Comparison of ENCODE assay signal across 24 cellular contexts in genomic region chr5:125244531-125244930, GRCh38.
"Had no signal": no experiment of that assay in that cellular context is flagged by ENCODE, and none has a peak within 500 bp of the region (broad histone marks: within the 10 kb centered on the region; RNA-seq: fewer than 3 reads in every experiment).

No MANE protein-coding gene starts in this region.

- H3K36me3 ChIP-seq: colonic mucosa, gastroesophageal sphincter, heart right ventricle had no signal

- H3K4me3 ChIP-seq: body of pancreas, colonic mucosa, gastroesophageal sphincter, heart right ventricle had no signal

- H3K9me3 ChIP-seq: body of pancreas, colonic mucosa, gastroesophageal sphincter had no signal

- H3K4me1 ChIP-seq: body of pancreas, colonic mucosa, gastroesophageal sphincter had no signal

- H3K27me3 ChIP-seq: body of pancreas, colonic mucosa, gastroesophageal sphincter, heart right ventricle had no signal

- DNase-seq: activated CD4-positive, alpha-beta memory T cell treated with anti-CD3 and anti-CD28 coated beads, Interleukin-2, amount 10 ng/mL, durations not matched to agents 7 days and 5 days; activated CD4-positive, alpha-beta T cell treated with anti-CD3 and anti-CD28 coated beads for 1 hour; activated CD4-positive, alpha-beta T cell treated with anti-CD3 and anti-CD28 coated beads for 4 hours; activated CD4-positive, alpha-beta T cell treated with anti-CD3 and anti-CD28 coated beads, Interleukin-2, amount 10 ng/mL, durations not matched to agents 7 days and 5 days; activated CD4-positive, alpha-beta T cell treated with anti-CD3 and anti-CD28 coated beads, Interleukin-2, amount 50 U/mL, for 4 hours; activated CD8-positive, alpha-beta memory T cell treated with anti-CD3 and anti-CD28 coated beads, Interleukin-2, amount 50 U/mL, for 48 hours; activated gamma-delta T cell; activated naive CD4-positive, alpha-beta T cell; activated naive CD4-positive, alpha-beta T cell treated with anti-CD3 and anti-CD28 coated beads, Interleukin-2, amount 10 ng/mL, durations not matched to agents 7 days and 5 days; activated T-cell treated with anti-CD3 and anti-CD28 coated beads for 4 hours; activated T-cell treated with anti-CD3 and anti-CD28 coated beads, Interleukin-2, amount 50 U/mL, for 24 hours; activated T-cell treated with anti-CD3 and anti-CD28 coated beads, Interleukin-2, amount 50 U/mL, for 72 hours; amygdala; aorta; body of pancreas; caudate nucleus; colonic mucosa; effector CD8-positive, alpha-beta T cell; foreskin melanocyte; heart right ventricle; T-helper 2 cell had no signal

- ATAC-seq: activated T-cell treated with anti-CD3 and anti-CD28 coated beads, Interleukin-2, amount 50 U/mL, for 72 hours; body of pancreas; esophagus mucosa; gastroesophageal sphincter; heart right ventricle had no signal

- H3K27ac ChIP-seq: body of pancreas, colonic mucosa, gastroesophageal sphincter, heart right ventricle, VCaP had no signal
